ENCODE assay signal across 9 cellular contexts in genomic region chr11:119361961-119362725, GRCh38. TPM values are rescaled to one million over a fixed set of nuclear protein-coding genes. Genes with fewer than 3 reads are reported as not detected.
DNase-seq lines count a peak whose midpoint lies in the region; ATAC-seq and TF ChIP-seq lines count a peak whose summit lies in the region.
"Had no signal": no experiment of that assay in that cellular context is flagged by ENCODE, and none has a peak within 500 bp of the region (broad histone marks: within the 10 kb centered on the region; RNA-seq: fewer than 3 reads in every experiment).

No MANE protein-coding gene starts in this region.

- no peak for ATAC-seq in HG02642 (IDR thresholded peaks at IDR 0.05; ENCODE audit: poor library complexity, unreplicated experiment)

- H3K9me3 ChIP-seq in iPS-18a (ENCODE audit: control insufficient read depth, low read depth, low read length) (no peaks in the 10 kb centered on the region), stomach (no peaks in the 10 kb centered on the region)

- WGBS in stomach, 5 donors: 77 to 86% (median 83%) methylated on average over 11 of the region's 11 CpGs

- peaks cover 21% of the 10 kb centered on the region for H3K4me1 ChIP-seq in iPS-18a (ENCODE audit: control insufficient read depth, low read depth, low read length)
- peaks cover 40 to 67% (median 57%) of the 10 kb centered on the region in 4 donors for H3K4me1 ChIP-seq in stomach

- intact Hi-C loops in stomach (cut with DNase I; ENCODE audit: low total_unique reads): no loop called here

- H3K36me3 ChIP-seq in iPS-18a (ENCODE audit: control insufficient read depth, low read depth, low read length) (no peaks in the 10 kb centered on the region), stomach (peaks cover 0 to 27% (median 16%) of the 10 kb centered on the region in 4 donors)

- TF ChIP-seq POLR2A in stomach (IDR thresholded peaks at IDR 0.05): no peak

- peak overlapping the region; percentile 31 for H3K4me3 ChIP-seq in iPS-18a (ENCODE audit: low read length)
- H3K4me3 ChIP-seq in stomach: peak overlapping the region in 3 of 4 donors; percentile 54 to 59 (median 59)

- no peak for TF ChIP-seq CTCF in stomach (IDR thresholded peaks at IDR 0.05)

- DNase-seq in NCI-H1092 treated with DMSO at 0.1 percent for 48 hours (lab: John Stamatoyannopoulos, UW) (peak; percentile 52), NCI-H1092 (lab: John Stamatoyannopoulos, UW) (no peak), stomach (no peak), NCI-H510A treated with DMSO at 0.1 percent for 48 hours (lab: John Stamatoyannopoulos, UW) (no peak)
- DNase-seq: activated B cell treated with CpG ODN at 0.5 μM for 24 hours, NCI-H187 treated with DMSO at 0.1 percent for 48 hours had no signal

- no peak overlapping the region for H3K9ac ChIP-seq in iPS-18a (ENCODE audit: low read length)

- no peak overlapping the region for H3K27ac ChIP-seq in iPS-18a (ENCODE audit: low read length)
- H3K27ac ChIP-seq in stomach: peak overlapping the region in 4 of 5 donors; percentile 71 to 93 (median 87)

- H3K27me3 ChIP-seq in iPS-18a (ENCODE audit: control insufficient read depth, insufficient read depth, low read length) (peaks cover 42% of the 10 kb centered on the region), stomach (peaks cover 0 to 31% (median 20%) of the 10 kb centered on the region in 3 donors)

- TF ChIP-seq EP300 in stomach (IDR thresholded peaks at IDR 0.05): no peak

RNA-seq across cellular contexts. Expression of gene MFRP, which starts 15.6 kb away (rescaled TPM):
- total RNA-seq in stomach: not detected
- polyA plus RNA-seq in stomach: not detected
- total RNA-seq: activated B cell treated with CpG ODN at 0.5 μM for 24 hours, lower leg skin had no signal

RNA-seq across cellular contexts. Expression of gene USP2, which starts 19.3 kb away (rescaled TPM):
- total RNA-seq in stomach: 10 to 100 TPM in 1 of 5 donors, 1 to 10 TPM in 4; 1.4 to 17.4 (median 3.1) TPM
- 1 to 10 TPM; 1.4 to 7.8 (median 2.6) TPM for polyA plus RNA-seq in stomach

RNA-seq across cellular contexts. Expression of gene C1QTNF5, which starts 21.5 kb away (rescaled TPM):
- total RNA-seq in stomach: 100 to 1,000 TPM in 1 of 5 donors, 10 to 100 TPM in 4; 11.4 to 169 (median 17.4) TPM
- polyA plus RNA-seq in stomach: 10 to 100 TPM; 12.7 to 30.3 (median 20.6) TPM
- total RNA-seq: activated B cell treated with CpG ODN at 0.5 μM for 24 hours had no signal

RNA-seq across cellular contexts. Expression of gene RNF26, which starts 27.8 kb away (rescaled TPM):
- 10 to 100 TPM in 2 of 5 donors, 1 to 10 TPM in 2, not detected in 1; 1.3 to 45.8 (median 11.7) TPM for total RNA-seq in stomach
- 10 to 100 TPM in 2 of 3 donors, 1 to 10 TPM in 1; 7.0 to 14.8 (median 10.3) TPM for polyA plus RNA-seq in stomach

RNA-seq across cellular contexts. Expression of gene MCAM, which starts 45.2 kb away (rescaled TPM):
- total RNA-seq in stomach: 100 to 1,000 TPM in 3 of 5 donors, 10 to 100 TPM in 2; 49.6 to 379 (median 111) TPM
- 10 to 100 TPM in 2 of 3 donors, 1 to 10 TPM in 1; 7.3 to 54.8 (median 16.0) TPM for polyA plus RNA-seq in stomach
